Comparison of ENCODE assay signal across 1 cellular context in genomic region chr3:172036541-172037215, GRCh38.
TF ChIP-seq lines count a peak whose summit lies in the region.

No MANE protein-coding gene starts in this region.

TF ChIP-seq in HepG2, 621 proteins besides CTCF, POLR2A, EP300 and RAD21 (continued from another document):
- TF ChIP-seq ZNF646 (CRISPR knock-in tag; IDR thresholded peaks at IDR 0.05) (no peak), ZNF3 (CRISPR knock-in tag; IDR thresholded peaks at IDR 0.05) (no peak), GLI4 (CRISPR knock-in tag; IDR thresholded peaks at IDR 0.05; ENCODE audit: borderline replicate concordance) (no peak), FOXP1 (IDR thresholded peaks at IDR 0.05) (no peak), FOXP1 (CRISPR knock-in tag; IDR thresholded peaks at IDR 0.05) (no peak), KDM1A (CRISPR knock-in tag; IDR thresholded peaks at IDR 0.05) (no peak), ESRRA (CRISPR knock-in tag; IDR thresholded peaks at IDR 0.05; ENCODE audit: low read depth) (no peak), SOX6 (IDR thresholded peaks at IDR 0.05) (no peak), SOX6 (CRISPR knock-in tag; IDR thresholded peaks at IDR 0.05) (no peak), ZNF12 (CRISPR knock-in tag; IDR thresholded peaks at IDR 0.05) (no peak)
